In the genomic region with DNA sequence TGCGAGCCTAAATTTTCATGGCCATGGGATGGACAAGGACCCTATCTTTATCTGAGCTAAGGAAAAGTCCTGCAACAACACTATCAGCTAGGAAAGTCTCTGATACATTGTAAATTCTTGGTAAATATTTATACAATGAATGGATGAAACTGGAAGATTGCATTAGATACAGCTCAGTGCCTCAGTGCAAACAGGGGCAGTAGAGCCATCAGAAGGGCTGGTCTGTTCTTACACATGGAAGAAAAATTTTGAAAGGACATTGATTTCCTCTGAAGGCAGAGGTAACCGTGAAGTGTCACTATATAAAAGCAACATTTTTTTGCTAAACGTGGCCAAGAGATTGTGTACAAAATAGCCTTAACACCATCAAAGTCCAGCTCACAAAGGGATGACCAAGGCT, we compare ENCODE assay signal across 28 cellular contexts.
"Had no signal": no experiment of that assay in that cellular context is flagged by ENCODE, and none has a peak within 500 bp of the region (broad histone marks: within the 10 kb centered on the region; RNA-seq: fewer than 3 reads in every experiment).

No MANE protein-coding gene starts in this region.

- H3K27ac Mint-ChIP-seq: naive thymus-derived CD8-positive, alpha-beta T cell; natural killer cell treated with Interleukin-12 subunit alpha and Interleukin-12 subunit beta and Interleukin-15 and Interleukin-18, amount 100 ng/mL, for 72 hours; neural progenitor cell; progenitor cell of endocrine pancreas; stimulated activated memory B cell treated with anti-CD40 and anti-IgM and Interleukin-4, amounts not matched to agents 10 μg/mL and 1 μg/mL and 100 μg/mL, for 72 hours; stimulated activated naive CD8-positive, alpha-beta T cell treated with anti-CD3 and anti-CD28 coated beads, Interleukin-15, amount 100 ng/mL, for 72 hours; type B pancreatic cell had no signal

- H3K27me3 Mint-ChIP-seq: progenitor cell of endocrine pancreas; stimulated activated naive CD8-positive, alpha-beta T cell treated with anti-CD3 and anti-CD28 coated beads, Interleukin-15, amount 100 ng/mL, for 72 hours; type B pancreatic cell had no signal

- DNase-seq: naive thymus-derived CD8-positive, alpha-beta T cell; occipital lobe; ovary; psoas muscle; right cardiac atrium; right lobe of liver; sigmoid colon; small intestine; stimulated activated CD4-positive, alpha-beta T cell treated with anti-CD3 and anti-CD28 coated beads, Interleukin-15, amount 100 ng/mL, for 24 hours; stimulated activated CD4-positive, alpha-beta T cell treated with anti-CD3 and anti-CD28 coated beads, Interleukin-4, amount 100 ng/mL, for 1 hour; stimulated activated CD4-positive, alpha-beta T cell treated with anti-CD3 and anti-CD28 coated beads, Interleukin-4, amount 100 ng/mL, for 4 hours; stimulated activated CD8-positive, alpha-beta memory T cell treated with anti-CD3 and anti-CD28 coated beads, Interleukin-4, amount 100 ng/mL, for 48 hours; stimulated activated naive CD4-positive, alpha-beta T cell; stimulated activated naive CD8-positive, alpha-beta T cell treated with anti-CD3 and anti-CD28 coated beads, Interleukin-15, amount 100 ng/mL, for 72 hours; stimulated activated naive CD8-positive, alpha-beta T cell treated with anti-CD3 and anti-CD28 coated beads, Interleukin-15, Interleukin-2, amounts not matched to agents 100 U/mL and 50 U/mL, for 24 hours; substantia nigra; testis; tibial artery; transverse colon; upper lobe of right lung; uterus had no signal

- H3K27ac ChIP-seq: neural progenitor cell, ovary, parathyroid adenoma, psoas muscle, right lobe of liver, sigmoid colon, suprapubic skin, testis, tibial artery, transverse colon, upper lobe of right lung, uterus had no signal

- H3K36me3 Mint-ChIP-seq: neural progenitor cell; stimulated activated memory B cell treated with anti-CD40 and anti-IgM and Interleukin-4, amounts not matched to agents 10 μg/mL and 1 μg/mL and 100 μg/mL, for 72 hours; type B pancreatic cell had no signal

- H3K4me3 Mint-ChIP-seq: naive thymus-derived CD8-positive, alpha-beta T cell; natural killer cell treated with Interleukin-12 subunit alpha and Interleukin-12 subunit beta and Interleukin-15 and Interleukin-18, amount 100 ng/mL, for 72 hours; neural progenitor cell; stimulated activated memory B cell treated with anti-CD40 and anti-IgM and Interleukin-4, amounts not matched to agents 10 μg/mL and 1 μg/mL and 100 μg/mL, for 72 hours; stimulated activated naive CD8-positive, alpha-beta T cell treated with anti-CD3 and anti-CD28 coated beads, Interleukin-15, amount 100 ng/mL, for 72 hours; type B pancreatic cell had no signal

- H3K4me1 Mint-ChIP-seq: neural progenitor cell; stimulated activated memory B cell treated with anti-CD40 and anti-IgM and Interleukin-4, amounts not matched to agents 10 μg/mL and 1 μg/mL and 100 μg/mL, for 72 hours had no signal

- FAIRE-seq: small intestine had no signal
